ENCODE assay signal across 19 cellular contexts in the genomic region with DNA sequence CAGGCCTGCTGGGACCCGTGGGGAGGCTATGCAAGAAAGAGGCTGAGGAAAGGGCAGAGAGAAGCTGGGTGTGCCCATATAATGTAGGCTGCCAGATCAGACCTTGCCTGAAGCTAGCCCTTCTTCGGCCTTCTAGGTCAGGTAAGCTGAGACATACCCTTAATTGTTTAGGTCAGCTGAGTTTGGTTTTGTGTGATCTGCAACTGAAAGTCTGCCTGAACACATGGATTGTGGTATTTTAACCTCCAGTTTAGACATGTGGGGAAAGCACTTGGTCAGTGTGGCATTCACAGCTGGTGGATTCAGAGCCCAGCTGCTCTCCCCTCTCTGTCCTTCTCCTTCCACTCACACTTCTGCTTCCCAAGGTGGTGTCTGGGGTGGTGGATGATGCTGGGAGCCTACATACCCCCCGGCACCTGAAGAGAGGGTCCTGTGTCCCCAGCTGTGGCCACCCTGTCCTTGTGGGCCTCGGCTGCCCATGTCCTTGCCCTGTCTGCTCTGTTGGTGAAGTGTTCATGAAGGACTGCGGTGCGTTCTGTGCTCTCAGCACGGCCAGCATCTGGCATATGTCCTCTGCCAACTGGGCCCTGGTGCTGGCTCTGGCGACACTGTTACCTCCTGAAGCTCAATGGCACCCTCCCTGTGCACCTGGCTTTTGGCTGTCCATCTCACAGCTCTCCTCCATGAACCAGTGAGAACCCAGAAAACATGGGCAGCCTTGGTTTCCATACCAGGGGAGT.
DNase-seq lines count a peak whose midpoint lies in the region; ATAC-seq, FAIRE-seq and TF ChIP-seq lines count a peak whose summit lies in the region.
"Had no signal": no experiment of that assay in that cellular context is flagged by ENCODE, and none has a peak within 500 bp of the region (broad histone marks: within the 10 kb centered on the region; RNA-seq: fewer than 3 reads in every experiment).

No MANE protein-coding gene starts in this region.

- ATAC-seq in CD8-positive, alpha-beta T cell = no peak
- ATAC-seq in stimulated activated effector memory CD8-positive, alpha-beta T cell treated with anti-CD3 and anti-CD28 coated beads, Interleukin-12 subunit alpha, Interleukin-12 subunit beta, amount 100 ng/mL, for 72 hours = peak; percentile 8
- ATAC-seq: HCT116, K562 had no signal

- H4K8ac ChIP-seq in H1 (ENCODE audit: extremely low read depth, insufficient read depth, low read length) = peak overlapping the region; percentile 63

- H4K91ac ChIP-seq in H1 (replicated peaks; ENCODE audit: insufficient read length, low read length) = no peak overlapping the region

- no peak for DNase-seq in CD8-positive, alpha-beta T cell
- DNase-seq in HTR-8/SVneo (ENCODE audit: insufficient read length, low spot score) (no peak), H1 (ENCODE audit: low read depth in 1 of 2, low spot score in 2 of 2) (no peak), hepatic stellate cell (ENCODE audit: low spot score) (no peak), H4 (ENCODE audit: low spot score) (no peak), GF-D8 (lab: John Stamatoyannopoulos, UW) (no peak), NCI-H1105 (lab: John Stamatoyannopoulos, UW) (no peak)
- peak in 1 of 2 donors; percentile 36 for DNase-seq in stimulated activated effector memory CD8-positive, alpha-beta T cell treated with anti-CD3 and anti-CD28 coated beads, Interleukin-12 subunit alpha, Interleukin-12 subunit beta, amount 100 ng/mL, for 72 hours (ENCODE audit: low spot score in 2 of 2)
- DNase-seq: activated CD4-positive, alpha-beta memory T cell treated with anti-CD3 and anti-CD28 coated beads, Interleukin-2, amount 10 ng/mL, durations not matched to agents 7 days and 5 days; DMS79 treated with DMSO at 0.1 percent for 48 hours; esophagus squamous epithelium; kidney; NCI-H1417 treated with DMSO at 0.1 percent for 48 hours; NCI-H226; retina had no signal

- H3K27me3 ChIP-seq in CD8-positive, alpha-beta T cell (ENCODE audit: insufficient read depth, low read length) = no peaks in the 10 kb centered on the region
- peaks cover 21 to 81% (median 54%) of the 10 kb centered on the region in 4 experiments for H3K27me3 ChIP-seq in H1 (replicated peaks in 1 of 4; ENCODE audit: control insufficient read depth in 3 of 4, extremely low read depth in 1 of 4, insufficient read depth in 3 of 4, low read length in 3 of 4)
- H3K27me3 ChIP-seq: esophagus squamous epithelium had no signal

- no peak overlapping the region for H2BK120ac ChIP-seq in H1 (replicated peaks; ENCODE audit: low read depth, low read length)

- no peaks in the 10 kb centered on the region for H3K36me3 Mint-ChIP-seq in CD8-positive, alpha-beta T cell
- no peaks in the 10 kb centered on the region for H3K36me3 Mint-ChIP-seq in stimulated activated effector memory CD8-positive, alpha-beta T cell treated with anti-CD3 and anti-CD28 coated beads, Interleukin-12 subunit alpha, Interleukin-12 subunit beta, amount 100 ng/mL, for 72 hours

- TF ChIP-seq CTCF in CD8-positive, alpha-beta T cell (IDR thresholded peaks at IDR 0.05) = no peak
- TF ChIP-seq CTCF in H1 (IDR thresholded peaks at IDR 0.05; ENCODE audit: control extremely low read depth in 1 of 3, insufficient read depth in 1 of 3, low read depth in 1 of 3, low read length in 3 of 3) = no peak

- H3K18ac ChIP-seq in H1 (ENCODE audit: extremely low read depth, low read length) = no peak overlapping the region

- CTCF ChIA-PET in CD8-positive, alpha-beta T cell (lab: Charles Lee) = no interaction called here
- CTCF ChIA-PET in H1 (lab: Charles Lee; ENCODE audit: partially characterized antibody) = interaction anchor here (0.5 to 1.3 kb wide), 4 partner anchors 16 to 96 kb away, joined by 3 to 4 read pairs (median 4); no protein-coding TSS in a partner anchor

- no peak overlapping the region for H4K5ac ChIP-seq in H1 (ENCODE audit: insufficient read length, low read depth, low read length)

- no peaks in the 10 kb centered on the region for H3K9me3 Mint-ChIP-seq in CD8-positive, alpha-beta T cell
- no peaks in the 10 kb centered on the region for H3K9me3 Mint-ChIP-seq in stimulated activated effector memory CD8-positive, alpha-beta T cell treated with anti-CD3 and anti-CD28 coated beads, Interleukin-12 subunit alpha, Interleukin-12 subunit beta, amount 100 ng/mL, for 72 hours
- H3K9me3 Mint-ChIP-seq: activated CD4-positive, alpha-beta memory T cell treated with anti-CD3 and anti-CD28 coated beads, Interleukin-2, amount 10 ng/mL, durations not matched to agents 7 days and 5 days had no signal

- no peaks in the 10 kb centered on the region for H3K36me3 ChIP-seq in CD8-positive, alpha-beta T cell (ENCODE audit: insufficient read depth, low read length)
- H3K36me3 ChIP-seq in H1 (ENCODE audit: control insufficient read depth in 2 of 4, insufficient read depth in 4 of 4, low read length in 3 of 4) = no peaks in the 10 kb centered on the region
- H3K36me3 ChIP-seq: esophagus squamous epithelium had no signal

- H3K4me1 Mint-ChIP-seq in CD8-positive, alpha-beta T cell (ENCODE audit: low read depth) = peaks cover 20% of the 10 kb centered on the region
- H3K4me1 Mint-ChIP-seq in stimulated activated effector memory CD8-positive, alpha-beta T cell treated with anti-CD3 and anti-CD28 coated beads, Interleukin-12 subunit alpha, Interleukin-12 subunit beta, amount 100 ng/mL, for 72 hours = no peaks in the 10 kb centered on the region
- H3K4me1 Mint-ChIP-seq: B cell had no signal

- POLR2A ChIA-PET in CD8-positive, alpha-beta T cell (lab: Charles Lee) = no interaction called here
- POLR2A ChIA-PET in H1 (lab: Charles Lee; ENCODE audit: partially characterized antibody) = interaction anchor here (1.1 kb wide), 1 partner anchor 9 kb away, joined by 3 read pairs; no protein-coding TSS in a partner anchor

- H3K27ac Mint-ChIP-seq in CD8-positive, alpha-beta T cell = peak overlapping the region; percentile 84
- no peak overlapping the region for H3K27ac Mint-ChIP-seq in stimulated activated effector memory CD8-positive, alpha-beta T cell treated with anti-CD3 and anti-CD28 coated beads, Interleukin-12 subunit alpha, Interleukin-12 subunit beta, amount 100 ng/mL, for 72 hours
- H3K27ac Mint-ChIP-seq: activated CD4-positive, alpha-beta memory T cell treated with anti-CD3 and anti-CD28 coated beads, Interleukin-2, amount 10 ng/mL, durations not matched to agents 7 days and 5 days; B cell had no signal

- H3K79me2 ChIP-seq in H1 (ENCODE audit: control insufficient read depth in 1 of 2, insufficient read depth in 2 of 2, low read length in 2 of 2) = no peaks in the 10 kb centered on the region

- no peak overlapping the region for H3K4me3 Mint-ChIP-seq in CD8-positive, alpha-beta T cell
- no peak overlapping the region for H3K4me3 Mint-ChIP-seq in stimulated activated effector memory CD8-positive, alpha-beta T cell treated with anti-CD3 and anti-CD28 coated beads, Interleukin-12 subunit alpha, Interleukin-12 subunit beta, amount 100 ng/mL, for 72 hours
- H3K4me3 Mint-ChIP-seq: activated CD4-positive, alpha-beta memory T cell treated with anti-CD3 and anti-CD28 coated beads, Interleukin-2, amount 10 ng/mL, durations not matched to agents 7 days and 5 days; B cell had no signal

- H3K4ac ChIP-seq in H1 (replicated peaks; ENCODE audit: insufficient read length, low read depth, low read length) = no peak overlapping the region

- no peaks in the 10 kb centered on the region for H3K9me3 ChIP-seq in CD8-positive, alpha-beta T cell (ENCODE audit: low read length)
- H3K9me3 ChIP-seq in H1 (ENCODE audit: insufficient read depth in 2 of 2, low read depth in 1 of 2, low read length in 1 of 2) = no peaks in the 10 kb centered on the region
- H3K9me3 ChIP-seq: esophagus squamous epithelium had no signal

- intact Hi-C loops in CD8-positive, alpha-beta T cell (cut with DNase I, micrococcal nuclease) = no loop called here

- no peaks in the 10 kb centered on the region for H3K27me3 Mint-ChIP-seq in CD8-positive, alpha-beta T cell (ENCODE audit: low read depth)
- H3K27me3 Mint-ChIP-seq: B cell had no signal

- H3K23ac ChIP-seq in H1 (ENCODE audit: insufficient read length) = no peak overlapping the region

- no peak overlapping the region for H2BK12ac ChIP-seq in H1 (ENCODE audit: low read depth, low read length)

- H2AFZ ChIP-seq in H1 (ENCODE audit: low read length) = no peak overlapping the region

- TF ChIP-seq EP300 in H1 (IDR thresholded peaks at IDR 0.05; ENCODE audit: borderline replicate concordance in 1 of 2, low read depth in 2 of 2, low read length in 2 of 2) = no peak

- peak overlapping the region; percentile 17 for H3K27ac ChIP-seq in CD8-positive, alpha-beta T cell (ENCODE audit: low read depth, low read length)
- no peak overlapping the region for H3K27ac ChIP-seq in H1 (ENCODE audit: low read depth, low read length)
- H3K27ac ChIP-seq: esophagus squamous epithelium had no signal

- no peak overlapping the region for H2AK5ac ChIP-seq in H1 (ENCODE audit: low read depth, low read length)

- TF ChIP-seq POLR2A in H1 (IDR thresholded peaks at IDR 0.05; ENCODE audit: control extremely low read depth in 1 of 2, low read depth in 2 of 2, low read length in 2 of 2) = no peak

- no peak overlapping the region for H2BK5ac ChIP-seq in H1 (ENCODE audit: low read depth, low read length)

- H4K20me1 ChIP-seq in H1 (replicated peaks in 1 of 2; ENCODE audit: control insufficient read depth in 1 of 2, insufficient read depth in 2 of 2, low read length in 2 of 2) = peaks cover 8 to 14% of the 10 kb centered on the region in 2 experiments

- no peak overlapping the region for H3K56ac ChIP-seq in H1 (replicated peaks; ENCODE audit: insufficient read length, low read depth, low read length)

- H2BK15ac ChIP-seq in H1 (ENCODE audit: low read length) = no peak overlapping the region

- FAIRE-seq in HTR-8/SVneo (lab: Jason Lieb, UNC) (peak; percentile 60), H1 (lab: Jason Lieb, UNC) (no peak)
- FAIRE-seq: K562, kidney, urothelium cell line had no signal

- no peaks in the 10 kb centered on the region for H3K79me1 ChIP-seq in H1 (ENCODE audit: low read depth, low read length)

- H3K4me1 ChIP-seq in CD8-positive, alpha-beta T cell (ENCODE audit: insufficient read depth, low read length) = peaks cover 19% of the 10 kb centered on the region
- peaks cover 0 to 5% (median 4%) of the 10 kb centered on the region in 4 experiments; a peak in 6 of 7 replicates for H3K4me1 ChIP-seq in H1 (replicated peaks in 1 of 4; ENCODE audit: control insufficient read depth in 3 of 4, insufficient read depth in 4 of 4, low read length in 3 of 4)
- H3K4me1 ChIP-seq: esophagus squamous epithelium had no signal

- 87% methylated on average over 8 of the region's 8 CpGs; no CpG with 5 or more reads in 1 of the 2 experiments for WGBS in H1 (ENCODE audit: extremely low coverage in 1 of 2, insufficient coverage in 1 of 2, insufficient read length in 1 of 2, insufficient replicate concordance in 2 of 2, low coverage in 1 of 2, low lambda C conversion rate in 2 of 2, missing lambda C conversion rate in 1 of 2), 2 experiments

- no peak for TF ChIP-seq RAD21 in H1 (IDR thresholded peaks at IDR 0.05 in 1 of 2, conservative IDR thresholded peaks at IDR 0.05 in 1 of 2; ENCODE audit: low read depth in 2 of 2, low read length in 2 of 2)

- H3K14ac ChIP-seq in H1 (ENCODE audit: insufficient read length) = no peak overlapping the region

- H3K4me3 ChIP-seq in CD8-positive, alpha-beta T cell (ENCODE audit: low read depth, low read length) = no peak overlapping the region
- H3K4me3 ChIP-seq in H1 (ENCODE audit: extremely low read depth in 1 of 4, insufficient read depth in 2 of 4, low read depth in 3 of 4, low read length in 4 of 4) = no peak overlapping the region
- H3K4me3 ChIP-seq: esophagus squamous epithelium, K562 had no signal

- no peak overlapping the region for H3K4me2 ChIP-seq in H1 (ENCODE audit: insufficient read depth in 1 of 2, low read depth in 2 of 2, low read length in 2 of 2)

- H2BK20ac ChIP-seq in H1 (ENCODE audit: low read length) = no peak overlapping the region

- no peak overlapping the region for H3K9ac ChIP-seq in H1 (replicated peaks in 1 of 4; ENCODE audit: extremely low read depth in 1 of 4, low read depth in 3 of 4, low read length in 3 of 4)

- no peaks in the 10 kb centered on the region for H3K23me2 ChIP-seq in H1 (ENCODE audit: low read depth, low read length)
